ENCODE assay signal across 16 cellular contexts in the genomic region with DNA sequence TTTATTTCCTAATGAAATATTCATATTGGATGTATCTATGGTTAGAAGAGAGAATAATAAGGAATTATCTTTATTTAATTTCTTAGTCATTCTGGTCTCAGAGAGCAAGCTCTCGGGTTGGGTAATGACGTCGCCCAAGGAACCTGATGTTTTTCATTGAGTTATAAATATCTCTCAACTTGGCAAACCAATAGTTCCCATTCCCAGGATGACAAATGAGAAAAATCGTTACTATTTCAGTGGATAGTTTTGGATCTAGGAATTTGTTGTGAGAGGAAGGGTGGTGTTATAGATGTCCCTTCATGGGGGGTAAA.
"Had no signal": no experiment of that assay in that cellular context is flagged by ENCODE, and none has a peak within 500 bp of the region (broad histone marks: within the 10 kb centered on the region; RNA-seq: fewer than 3 reads in every experiment).

No MANE protein-coding gene starts in this region.

- H3K27me3 ChIP-seq: colonic mucosa, hepatocyte, tibial nerve had no signal

- H3K27ac ChIP-seq: colonic mucosa, hepatocyte, lower lobe of right lung, parathyroid adenoma, VCaP had no signal

- H3K36me3 ChIP-seq: colonic mucosa, lower lobe of right lung, tibial nerve had no signal

- H3K4me1 ChIP-seq: colonic mucosa, parathyroid adenoma, tibial nerve had no signal

- H3K9me3 ChIP-seq: colonic mucosa, lower lobe of right lung had no signal

- H3K4me3 ChIP-seq: colonic mucosa, hepatocyte, lower lobe of right lung, tibial nerve had no signal

- H3K9ac ChIP-seq: parathyroid adenoma had no signal

- H2AFZ ChIP-seq: hepatocyte, parathyroid adenoma had no signal

- DNase-seq: activated CD4-positive, CD25-positive, alpha-beta regulatory T cell treated with anti-CD3 and anti-CD28 coated beads, Interleukin-2, amount 50 U/mL, for 72 hours; activated naive CD4-positive, alpha-beta T cell treated with Interleukin-2 at 50 U/mL for 16 hours; activated naive CD8-positive, alpha-beta T cell treated with anti-CD3 and anti-CD28 coated beads, Interleukin-2, amount 10 ng/mL, durations not matched to agents 7 days and 5 days; amygdala; colonic mucosa; left cardiac atrium; lower lobe of right lung; naive thymus-derived CD8-positive, alpha-beta T cell; stimulated activated CD4-positive, alpha-beta T cell treated with anti-CD3 and anti-CD28 coated beads, Interleukin-12 subunit alpha, Interleukin-12 subunit beta, amount 100 ng/mL, for 4 hours; stimulated activated CD4-positive, alpha-beta T cell treated with anti-CD3 and anti-CD28 coated beads, Interleukin-1b, Interleukin-23, amount 100 ng/mL, for 48 hours; stimulated activated CD8-positive, alpha-beta memory T cell treated with anti-CD3 and anti-CD28 coated beads, Interleukin-4, amount 100 ng/mL, for 48 hours; stimulated activated naive CD4-positive, alpha-beta T cell had no signal

- ATAC-seq: lower lobe of right lung; naive thymus-derived CD8-positive, alpha-beta T cell had no signal

- H3K79me2 ChIP-seq: hepatocyte, parathyroid adenoma had no signal

- H3K4me2 ChIP-seq: hepatocyte had no signal
